In genomic region chr12:12999276-12999958, GRCh38 we compare ENCODE assay signal across 2 cellular contexts.
TF ChIP-seq lines count a peak whose summit lies in the region.

No MANE protein-coding gene starts in this region.

TF ChIP-seq in HCT116, 20 proteins besides CTCF, POLR2A, EP300 and RAD21 (continued from another document):
- TF ChIP-seq, protein P1, sequence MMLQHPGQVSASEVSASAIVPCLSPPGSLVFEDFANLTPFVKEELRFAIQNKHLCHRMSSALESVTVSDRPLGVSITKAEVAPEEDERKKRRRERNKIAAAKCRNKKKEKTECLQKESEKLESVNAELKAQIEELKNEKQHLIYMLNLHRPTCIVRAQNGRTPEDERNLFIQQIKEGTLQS (IDR thresholded peaks at IDR 0.05), result no peak
- TF ChIP-seq SRF (IDR thresholded peaks at IDR 0.05; ENCODE audit: low read depth) (no peak), JUND (IDR thresholded peaks at IDR 0.05) (no peak), CEBPB (IDR thresholded peaks at IDR 0.05; ENCODE audit: low read depth) (no peak), POLR2AphosphoS5 (IDR thresholded peaks at IDR 0.05; ENCODE audit: low read depth, low read length) (no peak), YY1 (IDR thresholded peaks at IDR 0.05; ENCODE audit: extremely low read depth, insufficient replicate concordance, low read depth, low read length) (no peak), SP1 (IDR thresholded peaks at IDR 0.05; ENCODE audit: low read depth) (no peak), ZFX (IDR thresholded peaks at IDR 0.05) (no peak), EGR1 (IDR thresholded peaks at IDR 0.05; ENCODE audit: low read depth) (no peak), TCF7L2 (IDR thresholded peaks at IDR 0.05; ENCODE audit: borderline replicate concordance, extremely low read depth, insufficient read depth, insufficient read length) (no peak), EZH2 (IDR thresholded peaks at IDR 0.05) (no peak), ZNF274 (IDR thresholded peaks at IDR 0.05; ENCODE audit: low read depth, low read length) (no peak), SIN3A (IDR thresholded peaks at IDR 0.05; ENCODE audit: low read depth) (no peak)
- TF ChIP-seq, protein P2, sequence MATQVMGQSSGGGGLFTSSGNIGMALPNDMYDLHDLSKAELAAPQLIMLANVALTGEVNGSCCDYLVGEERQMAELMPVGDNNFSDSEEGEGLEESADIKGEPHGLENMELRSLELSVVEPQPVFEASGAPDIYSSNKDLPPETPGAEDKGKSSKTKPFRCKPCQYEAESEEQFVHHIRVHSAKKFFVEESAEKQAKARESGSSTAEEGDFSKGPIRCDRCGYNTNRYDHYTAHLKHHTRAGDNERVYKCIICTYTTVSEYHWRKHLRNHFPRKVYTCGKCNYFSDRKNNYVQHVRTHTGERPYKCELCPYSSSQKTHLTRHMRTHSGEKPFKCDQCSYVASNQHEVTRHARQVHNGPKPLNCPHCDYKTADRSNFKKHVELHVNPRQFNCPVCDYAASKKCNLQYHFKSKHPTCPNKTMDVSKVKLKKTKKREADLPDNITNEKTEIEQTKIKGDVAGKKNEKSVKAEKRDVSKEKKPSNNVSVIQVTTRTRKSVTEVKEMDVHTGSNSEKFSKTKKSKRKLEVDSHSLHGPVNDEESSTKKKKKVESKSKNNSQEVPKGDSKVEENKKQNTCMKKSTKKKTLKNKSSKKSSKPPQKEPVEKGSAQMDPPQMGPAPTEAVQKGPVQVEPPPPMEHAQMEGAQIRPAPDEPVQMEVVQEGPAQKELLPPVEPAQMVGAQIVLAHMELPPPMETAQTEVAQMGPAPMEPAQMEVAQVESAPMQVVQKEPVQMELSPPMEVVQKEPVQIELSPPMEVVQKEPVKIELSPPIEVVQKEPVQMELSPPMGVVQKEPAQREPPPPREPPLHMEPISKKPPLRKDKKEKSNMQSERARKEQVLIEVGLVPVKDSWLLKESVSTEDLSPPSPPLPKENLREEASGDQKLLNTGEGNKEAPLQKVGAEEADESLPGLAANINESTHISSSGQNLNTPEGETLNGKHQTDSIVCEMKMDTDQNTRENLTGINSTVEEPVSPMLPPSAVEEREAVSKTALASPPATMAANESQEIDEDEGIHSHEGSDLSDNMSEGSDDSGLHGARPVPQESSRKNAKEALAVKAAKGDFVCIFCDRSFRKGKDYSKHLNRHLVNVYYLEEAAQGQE (IDR thresholded peaks at IDR 0.05; ENCODE audit: low read depth), result no peak

TF ChIP-seq in SK-N-SH, 30 proteins besides CTCF, POLR2A, EP300 and RAD21 (continued from another document):
- no peak for TF ChIP-seq TAF1 (IDR thresholded peaks at IDR 0.05; ENCODE audit: borderline replicate concordance, low read depth, low read length)
- no peak for TF ChIP-seq NFIC (IDR thresholded peaks at IDR 0.05; ENCODE audit: borderline replicate concordance)
